24 cellular contexts compared by ENCODE assay signal in genomic region chr2:237723023-237723422, GRCh38.
A peak's percentile ranks its signal among the peaks of the same experiment; 100 is the strongest.
DNase-seq lines count a peak whose midpoint lies in the region; ATAC-seq, FAIRE-seq and TF ChIP-seq lines count a peak whose summit lies in the region.
"Had no signal": no experiment of that assay in that cellular context is flagged by ENCODE, and none has a peak within 500 bp of the region (broad histone marks: within the 10 kb centered on the region; RNA-seq: fewer than 3 reads in every experiment).

No MANE protein-coding gene starts in this region.

- H3K4me1 ChIP-seq in A549 = peaks cover 57% of the 10 kb centered on the region
- H3K4me1 ChIP-seq in GM23338 (ENCODE audit: insufficient read depth) = peaks cover 32% of the 10 kb centered on the region
- peaks cover 3 to 5% of the 10 kb centered on the region in 2 experiments; a peak in 1 of 5 replicates for H3K4me1 ChIP-seq in K562 (replicated peaks in 1 of 2; ENCODE audit: control insufficient read depth in 2 of 2, insufficient read depth in 2 of 2, low read length in 2 of 2)
- peaks cover 50% of the 10 kb centered on the region for H3K4me1 ChIP-seq in body of pancreas

- H3K4me3 Mint-ChIP-seq in GM23338 = no peak overlapping the region
- no peak overlapping the region for H3K4me3 Mint-ChIP-seq in naive thymus-derived CD8-positive, alpha-beta T cell
- H3K4me3 Mint-ChIP-seq: activated CD8-positive, alpha-beta memory T cell treated with anti-CD3 and anti-CD28 coated beads, Interleukin-2, amount 10 ng/mL, durations not matched to agents 7 days and 5 days; nephron progenitor cell had no signal

- no peak overlapping the region for H3K9ac ChIP-seq in K562 (ENCODE audit: insufficient read depth in 1 of 2, low read depth in 2 of 2, low read length in 2 of 2)

- in situ Hi-C loops in K562 (cut with MboI) = no loop called here

- CTCF ChIA-PET in A549 (lab: Yijun Ruan, JAX) (interaction anchor here (0.6 to 4.1 kb wide), 6 partner anchors 11 to 295 kb away, joined by 3 to 17 read pairs (median 4); no protein-coding TSS in a partner anchor), K562 (lab: Yijun Ruan, JAX; ENCODE audit: low intra/inter-chr PET ratio) (no interaction called here)

- FAIRE-seq in A549 (lab: Jason Lieb, UNC) (no peak), K562 (lab: Jason Lieb, UNC) (no peak)
- FAIRE-seq: A204.1, endometrium, frontal cortex had no signal

- POLR2A ChIA-PET in A549 (lab: Yijun Ruan, JAX) (no interaction called here), K562 (lab: Yijun Ruan, JAX) (no interaction called here)
- POLR2A ChIA-PET in naive thymus-derived CD8-positive, alpha-beta T cell (lab: Charles Lee) = interaction anchor here (0.8 to 1.0 kb wide), 2 partner anchors 15 to 31 kb away, joined by 3 to 5 read pairs; no protein-coding TSS in a partner anchor

- DNase-seq in A549 (ENCODE audit: low read depth in 1 of 2, low spot score in 1 of 2) = no peak
- no peak for DNase-seq in GM23338 (ENCODE audit: low spot score)
- DNase-seq in K562 (ENCODE audit: extremely low read depth in 1 of 4, low spot score in 3 of 4) = no peak
- DNase-seq in naive thymus-derived CD8-positive, alpha-beta T cell = no peak
- no peak for DNase-seq in body of pancreas
- no peak for DNase-seq in head of caudate nucleus
- DNase-seq: activated CD4-positive, alpha-beta T cell treated with anti-CD3 and anti-CD28 coated beads, Interleukin-2, amount 50 U/mL, for 4 hours; activated CD8-positive, alpha-beta memory T cell treated with anti-CD3 and anti-CD28 coated beads, Interleukin-2, amount 10 ng/mL, durations not matched to agents 7 days and 5 days; activated naive CD4-positive, alpha-beta T cell treated with Interleukin-2 at 50 U/mL for 16 hours; GOT3; hippocampal formation; left cardiac atrium; NCI-H1092 treated with DMSO at 0.1 percent for 48 hours; NCI-H187; nephron progenitor cell; stimulated activated naive CD4-positive, alpha-beta T cell treated with Interleukin-2 at 50 U/mL for 16 hours had no signal

- H3K27ac ChIP-seq in A549 = no peak overlapping the region
- no peak overlapping the region for H3K27ac ChIP-seq in GM23338 (ENCODE audit: low read depth)
- H3K27ac ChIP-seq in K562 (ENCODE audit: extremely low read depth, low read depth, low read length) = no peak overlapping the region
- no peak overlapping the region for H3K27ac ChIP-seq in body of pancreas
- H3K27ac ChIP-seq: SK-N-MC had no signal

- no peak for TF ChIP-seq EP300 in A549 (IDR thresholded peaks at IDR 0.05)
- no peak for TF ChIP-seq EP300 in K562 (IDR thresholded peaks at IDR 0.05; ENCODE audit: low read length)

- H3K79me2 ChIP-seq in GM23338 (replicated peaks; ENCODE audit: insufficient read depth) (peaks cover 76% of the 10 kb centered on the region), K562 (ENCODE audit: control insufficient read depth, insufficient read depth, low read length) (no peaks in the 10 kb centered on the region)

- peaks cover 3% of the 10 kb centered on the region for H3K27me3 Mint-ChIP-seq in GM23338 (ENCODE audit: insufficient read depth, low read depth, poor library complexity)
- no peaks in the 10 kb centered on the region for H3K27me3 Mint-ChIP-seq in naive thymus-derived CD8-positive, alpha-beta T cell
- H3K27me3 Mint-ChIP-seq: activated CD8-positive, alpha-beta memory T cell treated with anti-CD3 and anti-CD28 coated beads, Interleukin-2, amount 10 ng/mL, durations not matched to agents 7 days and 5 days had no signal

- TF ChIP-seq CTCF in A549 (IDR thresholded peaks at IDR 0.05) = no peak
- TF ChIP-seq CTCF in GM23338 (conservative IDR thresholded peaks at IDR 0.05; ENCODE audit: low read depth in 2 of 2) = no peak
- no peak for TF ChIP-seq CTCF in K562 (IDR thresholded peaks at IDR 0.05 in 2 of 3, conservative IDR thresholded peaks at IDR 0.05 in 1 of 3; ENCODE audit: insufficient read depth in 2 of 3, low read depth in 1 of 3, low read length in 3 of 3)
- TF ChIP-seq CTCF in body of pancreas (IDR thresholded peaks at IDR 0.05) = no peak

- ATAC-seq in A549 (no peak), GM23338 (no peak), K562 (no peak), GM21619 (IDR thresholded peaks at IDR 0.05; ENCODE audit: unreplicated experiment) (no peak), body of pancreas (no peak), HG02763 (IDR thresholded peaks at IDR 0.05; ENCODE audit: unreplicated experiment) (no peak)
- no peak for ATAC-seq in naive thymus-derived CD8-positive, alpha-beta T cell
- ATAC-seq: activated CD4-positive, CD25-positive, alpha-beta regulatory T cell treated with anti-CD3 and anti-CD28 coated beads, Interleukin-2, amount 50 U/mL, for 24 hours; activated CD8-positive, alpha-beta memory T cell treated with anti-CD3 and anti-CD28 coated beads, Interleukin-2, amount 10 ng/mL, durations not matched to agents 7 days and 5 days had no signal

- H3K4me2 ChIP-seq in A549 (peak overlapping the region; percentile 17; the same call in 2 of the 3 replicates), GM23338 (0 out of 2 replicates have a peak overlapping the region, but pooled peaks have one; percentile 11), K562 (ENCODE audit: insufficient read depth, low read length) (no peak overlapping the region)

- no peak overlapping the region for H3K27ac Mint-ChIP-seq in GM23338
- peak overlapping the region in 6 of 10 donors; percentile 48 to 80 (median 64) for H3K27ac Mint-ChIP-seq in naive thymus-derived CD8-positive, alpha-beta T cell
- H3K27ac Mint-ChIP-seq: activated CD8-positive, alpha-beta memory T cell treated with anti-CD3 and anti-CD28 coated beads, Interleukin-2, amount 10 ng/mL, durations not matched to agents 7 days and 5 days had no signal

- intact Hi-C loops in K562 (cut with micrococcal nuclease) = no loop called here
- intact Hi-C loops in body of pancreas (cut with DNase I) = no loop called here
- intact Hi-C loops in head of caudate nucleus (cut with DNase I) = no loop called here

- H3K9me3 ChIP-seq in A549 (no peaks in the 10 kb centered on the region), K562 (replicated peaks; ENCODE audit: control insufficient read depth, insufficient read depth, low read depth, low read length) (no peaks in the 10 kb centered on the region), body of pancreas (no peaks in the 10 kb centered on the region)

- H3K27me3 ChIP-seq in GM23338 (ENCODE audit: insufficient read depth) (no peaks in the 10 kb centered on the region), K562 (ENCODE audit: control insufficient read depth in 2 of 2, insufficient read depth in 2 of 2, low read length in 2 of 2) (no peaks in the 10 kb centered on the region), body of pancreas (no peaks in the 10 kb centered on the region)

- no peaks in the 10 kb centered on the region for H3F3A ChIP-seq in GM23338 (replicated peaks; ENCODE audit: low read depth)

- BruUV-seq in K562 (replicated peaks; lab: Mats Ljungman, UMichigan) = no TSS peak

- H4K20me1 ChIP-seq in GM23338 (replicated peaks; ENCODE audit: insufficient read depth) = peaks cover 27% of the 10 kb centered on the region
- H4K20me1 ChIP-seq in K562 (replicated peaks; ENCODE audit: control insufficient read depth, insufficient read depth, low read length) = no peaks in the 10 kb centered on the region

- no peak overlapping the region for H2AFZ ChIP-seq in GM23338
- H2AFZ ChIP-seq in K562 (ENCODE audit: low read depth, low read length) = no peak overlapping the region

- H3K9me1 ChIP-seq in K562 (ENCODE audit: control insufficient read depth, insufficient read depth, low read length) = no peaks in the 10 kb centered on the region

- TF ChIP-seq POLR2A in A549 (IDR thresholded peaks at IDR 0.05; ENCODE audit: low read length) (no peak), K562 (conservative IDR thresholded peaks at IDR 0.05) (no peak), body of pancreas (IDR thresholded peaks at IDR 0.05) (no peak)

- H3K36me3 Mint-ChIP-seq in GM23338 (ENCODE audit: low read depth) = no peaks in the 10 kb centered on the region; the same call in 1 of the 3 replicates
- H3K36me3 Mint-ChIP-seq in naive thymus-derived CD8-positive, alpha-beta T cell = peaks cover 0 to 52% (median under 1%) of the 10 kb centered on the region in 3 donors

- no peaks in the 10 kb centered on the region for H3K9me3 Mint-ChIP-seq in GM23338
- H3K9me3 Mint-ChIP-seq in naive thymus-derived CD8-positive, alpha-beta T cell = no peaks in the 10 kb centered on the region
- H3K9me3 Mint-ChIP-seq: nephron progenitor cell had no signal

- TF ChIP-seq RAD21 in A549 (conservative IDR thresholded peaks at IDR 0.05 in 1 of 2, IDR thresholded peaks at IDR 0.05 in 1 of 2) = no peak
- TF ChIP-seq RAD21 in K562 (CRISPR knock-in tag; conservative IDR thresholded peaks at IDR 0.05 in 1 of 2, IDR thresholded peaks at IDR 0.05 in 1 of 2) = no peak

- 64% methylated on average over 1 of the region's 1 CpG for WGBS in A549 (ENCODE audit: missing lambda C conversion rate)
- WGBS in K562 (ENCODE audit: insufficient coverage, low coverage, missing lambda C conversion rate) = 0% methylated on average over 1 of the region's 1 CpG
- 81 to 93% methylated on average over 1 of the region's 1 CpG for WGBS in body of pancreas, 2 donors

- H3K36me3 ChIP-seq in GM23338 (ENCODE audit: insufficient read depth) (peaks cover 3% of the 10 kb centered on the region; the same call in 1 of the 2 replicates), K562 (ENCODE audit: control insufficient read depth, insufficient read depth, low read length) (0 out of 3 replicates have a peak, but pooled peaks cover 7% of the 10 kb centered on the region), body of pancreas (replicated peaks in 1 of 2; ENCODE audit: insufficient read depth in 1 of 2, low read depth in 2 of 2) (no peaks in the 10 kb centered on the region)

- H3K4me3 ChIP-seq in A549 = no peak overlapping the region
- no peak overlapping the region for H3K4me3 ChIP-seq in GM23338
- no peak overlapping the region for H3K4me3 ChIP-seq in K562
- H3K4me3 ChIP-seq in body of pancreas = no peak overlapping the region
- H3K4me3 ChIP-seq: SK-N-MC, skin epidermis had no signal

- no peaks in the 10 kb centered on the region for H3K9me2 ChIP-seq in GM23338 (ENCODE audit: insufficient read depth)

- peaks cover 39% of the 10 kb centered on the region for H3K4me1 Mint-ChIP-seq in GM23338
- peaks cover 28 to 67% (median 57%) of the 10 kb centered on the region in 4 donors for H3K4me1 Mint-ChIP-seq in naive thymus-derived CD8-positive, alpha-beta T cell

TF ChIP-seq in A549, 52 proteins besides CTCF, POLR2A, EP300 and RAD21 (continues in another document):
- TF ChIP-seq PHF8 (IDR thresholded peaks at IDR 0.05; ENCODE audit: borderline replicate concordance, low read depth) = no peak
- no peak for TF ChIP-seq JUN (IDR thresholded peaks at IDR 0.05)
- TF ChIP-seq MAFK (IDR thresholded peaks at IDR 0.05; ENCODE audit: partially characterized antibody) = peak; percentile 75

TF ChIP-seq in K562, 482 proteins besides CTCF, POLR2A, EP300 and RAD21 (continues in another document):
- TF ChIP-seq SMAD2 (IDR thresholded peaks at IDR 0.05; ENCODE audit: low read depth, low read length) (no peak), MAFK (IDR thresholded peaks at IDR 0.05; ENCODE audit: low read length) (peak; percentile 18; the same call in 1 of the 2 replicates), PPARD (CRISPR knock-in tag; IDR thresholded peaks at IDR 0.05) (no peak), ZKSCAN3 (CRISPR knock-in tag; IDR thresholded peaks at IDR 0.05) (no peak), SMARCE1 (IDR thresholded peaks at IDR 0.05) (no peak), POLR2G (IDR thresholded peaks at IDR 0.05; ENCODE audit: low read depth, low read length) (no peak), PYGO2 (tag; IDR thresholded peaks at IDR 0.05) (no peak)

Comparison
In these comparisons a context has a peak if more than half of its experiments do, and no peak if none do; other contexts are left out.
1. Of the 35 proteins assayed by ChIP-seq in both K562 and A549: peak only in K562: none; only in A549: none; in both: MAFK; in neither: 34.